In genomic region chr2:237628482-237629187, GRCh38 we compare ENCODE assay signal across 10 cellular contexts. TPM values are rescaled to one million over a fixed set of nuclear protein-coding genes. Genes with fewer than 3 reads are reported as not detected.
DNase-seq lines count a peak whose midpoint lies in the region; ATAC-seq and TF ChIP-seq lines count a peak whose summit lies in the region.
"Had no signal": no experiment of that assay in that cellular context is flagged by ENCODE, and none has a peak within 500 bp of the region (broad histone marks: within the 10 kb centered on the region; RNA-seq: fewer than 3 reads in every experiment).

No MANE protein-coding gene starts in this region.

- H3K27ac ChIP-seq in VCaP = peak overlapping the region; percentile 75
- peak overlapping the region; percentile 94 for H3K27ac ChIP-seq in psoas muscle

- H3K9me3 ChIP-seq in psoas muscle = no peaks in the 10 kb centered on the region

- ATAC-seq in psoas muscle (peak in 1 of 4 donors; percentile 13), GM18907 (IDR thresholded peaks at IDR 0.05; ENCODE audit: unreplicated experiment) (no peak), GM19035 (IDR thresholded peaks at IDR 0.05; ENCODE audit: unreplicated experiment) (no peak)

- no peaks in the 10 kb centered on the region for H3K27me3 ChIP-seq in psoas muscle (ENCODE audit: insufficient read depth in 3 of 3, low read length in 2 of 3)

- peak overlapping the region; percentile 67 for H3K4me3 ChIP-seq in fibroblast of villous mesenchyme (ENCODE audit: low read depth, low read length)
- peak overlapping the region; percentile 80 for H3K4me3 ChIP-seq in psoas muscle

- TF ChIP-seq CTCF in VCaP (conservative IDR thresholded peaks at IDR 0.05) (no peak), fibroblast of villous mesenchyme (IDR thresholded peaks at IDR 0.05; ENCODE audit: insufficient read depth, low read depth, low read length) (no peak), psoas muscle (IDR thresholded peaks at IDR 0.05) (no peak)

- intact Hi-C loops in psoas muscle (cut with DNase I) = no loop called here

- 31 to 40% (median 33%) methylated on average over 10 of the region's 10 CpGs for WGBS in psoas muscle, 3 donors

- H3K4me1 ChIP-seq in psoas muscle = peaks cover 55% of the 10 kb centered on the region

- no peaks in the 10 kb centered on the region for H3K36me3 ChIP-seq in psoas muscle (ENCODE audit: insufficient read depth in 1 of 2, low read depth in 1 of 2)

- DNase-seq in COLO668 (lab: John Stamatoyannopoulos, UW; ENCODE audit: unreplicated experiment) (peak; percentile 17), fibroblast of villous mesenchyme (ENCODE audit: low read depth) (no peak), psoas muscle (no peak), DMS153 (lab: John Stamatoyannopoulos, UW) (no peak), NCI-H1436 treated with DMSO at 0.1 percent for 48 hours (lab: John Stamatoyannopoulos, UW) (no peak)
- DNase-seq: kidney glomerular epithelial cell; stimulated activated naive CD4-positive, alpha-beta T cell treated with Interleukin-2 at 50 U/mL for 16 hours had no signal

RNA-seq across cellular contexts. Expression of gene LRRFIP1, which starts 1.2 kb away (rescaled TPM):
- 63.5 and 64.3 TPM in 2 replicates for total RNA-seq in fibroblast of villous mesenchyme
- 100 to 1,000 TPM in 1 of 4 donors, 10 to 100 TPM in 3; 91.9 to 108 (median 93.4) TPM for total RNA-seq in psoas muscle
- polyA plus RNA-seq in psoas muscle = 10 to 100 TPM; 42.3 to 62.6 (median 50.4) TPM

RNA-seq across cellular contexts. Expression of gene RAB17, which starts 38.1 kb away (rescaled TPM):
- 0.43 and 0.64 TPM in 2 replicates for total RNA-seq in fibroblast of villous mesenchyme
- total RNA-seq in psoas muscle = 1 to 10 TPM; 1.1 to 1.5 (median 1.2) TPM
- polyA plus RNA-seq in psoas muscle = 1 to 10 TPM in 1 of 3 donors, under 1 TPM in 2; 0.52 to 1.3 (median 0.80) TPM
